ENCODE assay signal across 29 cellular contexts in genomic region chr4:51855751-51856150, GRCh38.
"Had no signal": no experiment of that assay in that cellular context is flagged by ENCODE, and none has a peak within 500 bp of the region (broad histone marks: within the 10 kb centered on the region; RNA-seq: fewer than 3 reads in every experiment).

No MANE protein-coding gene starts in this region.

- H3K27ac Mint-ChIP-seq: activated CD4-positive, alpha-beta memory T cell treated with anti-CD3 and anti-CD28 coated beads, Interleukin-2, amount 10 ng/mL, durations not matched to agents 7 days and 5 days; activated CD4-positive, alpha-beta T cell treated with anti-CD3 and anti-CD28 coated beads, Interleukin-2, amount 10 ng/mL, durations not matched to agents 7 days and 5 days; activated T-cell treated with anti-CD3 and anti-CD28 coated beads, Interleukin-2, amount 50 U/mL, for 24 hours; activated T-helper 17 cell treated with anti-CD3 and anti-CD28 coated beads, Interleukin-2, amount 50 U/mL, for 72 hours; mesothelial cell of epicardium had no signal

- H3K9me3 Mint-ChIP-seq: activated CD4-positive, alpha-beta memory T cell treated with anti-CD3 and anti-CD28 coated beads, Interleukin-2, amount 10 ng/mL, durations not matched to agents 7 days and 5 days; activated T-cell treated with anti-CD3 and anti-CD28 coated beads, Interleukin-2, amount 50 U/mL, for 24 hours; activated T-helper 17 cell treated with anti-CD3 and anti-CD28 coated beads, Interleukin-2, amount 50 U/mL, for 72 hours; mesothelial cell of epicardium; naive thymus-derived CD4-positive, alpha-beta T cell had no signal

- H3K9me3 ChIP-seq: right atrium auricular region, spleen, suprapubic skin, tibial artery, upper lobe of right lung had no signal

- ATAC-seq: activated T-helper 17 cell treated with anti-CD3 and anti-CD28 coated beads, Interleukin-2, amount 50 U/mL, for 72 hours; esophagus mucosa; naive thymus-derived CD4-positive, alpha-beta T cell; upper lobe of right lung had no signal

- H3K27me3 Mint-ChIP-seq: activated CD4-positive, alpha-beta memory T cell treated with anti-CD3 and anti-CD28 coated beads, Interleukin-2, amount 10 ng/mL, durations not matched to agents 7 days and 5 days; activated CD4-positive, alpha-beta T cell treated with anti-CD3 and anti-CD28 coated beads, Interleukin-2, amount 10 ng/mL, durations not matched to agents 7 days and 5 days; activated T-cell treated with anti-CD3 and anti-CD28 coated beads, Interleukin-2, amount 50 U/mL, for 24 hours; activated T-helper 17 cell treated with anti-CD3 and anti-CD28 coated beads, Interleukin-2, amount 50 U/mL, for 72 hours; naive thymus-derived CD4-positive, alpha-beta T cell had no signal

- H3K4me3 ChIP-seq: right atrium auricular region, spleen, suprapubic skin, tibial artery, upper lobe of right lung had no signal

- H3K36me3 ChIP-seq: right atrium auricular region, suprapubic skin, tibial artery, upper lobe of right lung had no signal

- H3K27me3 ChIP-seq: right atrium auricular region, spleen, suprapubic skin, tibial artery, upper lobe of right lung had no signal

- H3K36me3 Mint-ChIP-seq: mesothelial cell of epicardium had no signal

- FAIRE-seq: astrocyte, endothelial cell of umbilical vein, frontal cortex, keratinocyte had no signal

- H3K4me3 Mint-ChIP-seq: activated CD4-positive, alpha-beta memory T cell treated with anti-CD3 and anti-CD28 coated beads, Interleukin-2, amount 10 ng/mL, durations not matched to agents 7 days and 5 days; activated CD4-positive, alpha-beta T cell treated with anti-CD3 and anti-CD28 coated beads, Interleukin-2, amount 10 ng/mL, durations not matched to agents 7 days and 5 days; activated T-cell treated with anti-CD3 and anti-CD28 coated beads, Interleukin-2, amount 50 U/mL, for 24 hours; activated T-helper 17 cell treated with anti-CD3 and anti-CD28 coated beads, Interleukin-2, amount 50 U/mL, for 72 hours; mesothelial cell of epicardium; naive thymus-derived CD4-positive, alpha-beta T cell had no signal

- DNase-seq: activated CD4-positive, alpha-beta memory T cell treated with anti-CD3 and anti-CD28 coated beads, Interleukin-2, amount 10 ng/mL, durations not matched to agents 7 days and 5 days; activated CD4-positive, alpha-beta T cell treated with anti-CD3 and anti-CD28 coated beads for 1 hour; activated CD4-positive, alpha-beta T cell treated with anti-CD3 and anti-CD28 coated beads, Interleukin-2, amount 10 ng/mL, durations not matched to agents 7 days and 5 days; activated CD8-positive, alpha-beta memory T cell treated with anti-CD3 and anti-CD28 coated beads, Interleukin-2, amount 50 U/mL, for 48 hours; activated gamma-delta T cell treated with Interleukin-2 at 50 U/mL for 16 hours; activated naive CD4-positive, alpha-beta T cell treated with anti-CD3 and anti-CD28 coated beads, Interleukin-2, amount 50 U/mL, for 16 hours; activated T-cell treated with anti-CD3 and anti-CD28 coated beads, Interleukin-2, amount 50 U/mL, for 24 hours; amniotic stem cell; caudate nucleus; head of caudate nucleus; hippocampal formation; left cardiac atrium; mammary epithelial cell; naive thymus-derived CD4-positive, alpha-beta T cell; nucleus accumbens; spleen; stimulated activated naive CD4-positive, alpha-beta T cell; T-helper 2 cell; tibial artery; upper lobe of right lung had no signal

- H3K27ac ChIP-seq: right atrium auricular region, spleen, suprapubic skin, tibial artery, upper lobe of right lung had no signal
